Comparison of ENCODE assay signal across 1 cellular context in the genomic region with DNA sequence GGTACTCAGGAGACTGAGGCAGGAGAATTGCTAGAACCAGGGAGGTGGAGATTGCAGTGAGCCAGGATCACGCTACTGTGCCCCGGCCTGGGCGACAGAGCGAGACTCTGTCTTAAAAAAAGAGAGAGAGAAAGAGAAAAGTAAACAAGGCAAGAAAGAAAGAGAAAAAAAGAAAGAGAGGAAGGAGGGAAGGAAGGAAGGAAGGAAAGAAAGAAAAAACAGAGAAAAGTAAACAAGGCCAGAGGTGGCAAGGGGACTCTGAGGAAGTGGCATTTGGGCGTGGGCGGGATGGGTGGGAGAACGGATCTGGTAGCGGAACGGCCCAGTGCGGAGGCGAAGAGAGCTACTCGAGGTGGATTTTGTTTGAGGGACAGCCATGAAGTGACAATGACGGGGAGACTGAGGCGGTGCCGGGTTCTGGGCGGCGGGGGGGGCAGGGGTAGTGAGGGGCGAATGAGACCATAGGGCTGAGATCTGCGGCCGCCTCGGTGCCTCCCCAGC.
TF ChIP-seq lines count a peak whose summit lies in the region.

No MANE protein-coding gene starts in this region.

TF ChIP-seq in K562, 482 proteins besides CTCF, POLR2A, EP300 and RAD21 (continued from another document and continues in another):
- TF ChIP-seq E2F8 (IDR thresholded peaks at IDR 0.05; ENCODE audit: low read depth, partially characterized antibody) (no peak), ZNF282 (CRISPR knock-in tag; IDR thresholded peaks at IDR 0.05) (no peak), IRF1 (CRISPR knock-in tag; IDR thresholded peaks at IDR 0.05; ENCODE audit: borderline replicate concordance) (no peak), ZNF41 (CRISPR knock-in tag; conservative IDR thresholded peaks at IDR 0.05) (no peak), ZNF764 (CRISPR knock-in tag; IDR thresholded peaks at IDR 0.05; ENCODE audit: low read depth) (no peak), ZNF398 (CRISPR knock-in tag; IDR thresholded peaks at IDR 0.05) (no peak), MTA3 (IDR thresholded peaks at IDR 0.05; ENCODE audit: borderline replicate concordance) (no peak), U2AF2 (optimal IDR thresholded peaks at IDR 0.05; ENCODE audit: low read depth, low read length) (no peak), TBL1XR1 (IDR thresholded peaks at IDR 0.05; ENCODE audit: low read length in 2 of 2) (no peak), PYGO2 (tag; IDR thresholded peaks at IDR 0.05) (no peak), BACH1 (tag; IDR thresholded peaks at IDR 0.05) (no peak), STAT6 (CRISPR knock-in tag; IDR thresholded peaks at IDR 0.05) (no peak), FOXA3 (CRISPR knock-in tag; conservative IDR thresholded peaks at IDR 0.05 in 1 of 2, IDR thresholded peaks at IDR 0.05 in 1 of 2) (no peak), ZNF740 (CRISPR knock-in tag; IDR thresholded peaks at IDR 0.05) (no peak), ZNF740 (tag; IDR thresholded peaks at IDR 0.05) (peak in 1 of 2 experiments; percentile 94; a peak in 2 of 4 replicates), POLR2AphosphoS5 (IDR thresholded peaks at IDR 0.05; ENCODE audit: control insufficient read depth, insufficient read depth, low read depth, low read length) (no peak), RHOXF2B (CRISPR knock-in tag; conservative IDR thresholded peaks at IDR 0.05) (no peak), NFATC3 (IDR thresholded peaks at IDR 0.05) (no peak), PHB2 (IDR thresholded peaks at IDR 0.05; ENCODE audit: low read depth) (no peak; the same call in 1 of the 2 replicates), HIVEP1 (CRISPR knock-in tag; IDR thresholded peaks at IDR 0.05) (no peak), MTA2 (IDR thresholded peaks at IDR 0.05; ENCODE audit: low read depth) (peak; percentile 39; the same call in 1 of the 2 replicates), AFF1 (IDR thresholded peaks at IDR 0.05; ENCODE audit: low read depth in 1 of 2, partially characterized antibody in 2 of 2) (peak in 1 of 2 experiments; percentile 36), POLR2B (IDR thresholded peaks at IDR 0.05; ENCODE audit: low read depth, partially characterized antibody) (peak; percentile 24), NR0B1 (IDR thresholded peaks at IDR 0.05; ENCODE audit: partially characterized antibody) (no peak), PRPF4 (IDR thresholded peaks at IDR 0.05; ENCODE audit: insufficient read depth, low read depth, low read length, poor library complexity, severe bottlenecking) (no peak), XRCC5 (IDR thresholded peaks at IDR 0.05; ENCODE audit: low read depth, low read length) (no peak), HNRNPK (IDR thresholded peaks at IDR 0.05; ENCODE audit: low read depth, low read length, poor library complexity, severe bottlenecking) (no peak), RBM39 (optimal IDR thresholded peaks at IDR 0.05; ENCODE audit: low read depth, low read length) (no peak), ARHGAP35 (IDR thresholded peaks at IDR 0.05; ENCODE audit: partially characterized antibody) (peak; percentile 48), RFX7 (CRISPR knock-in tag; IDR thresholded peaks at IDR 0.05) (no peak), NRF1 (conservative IDR thresholded peaks at IDR 0.05 in 1 of 2, IDR thresholded peaks at IDR 0.05 in 1 of 2) (no peak)
- TF ChIP-seq, protein P1, sequence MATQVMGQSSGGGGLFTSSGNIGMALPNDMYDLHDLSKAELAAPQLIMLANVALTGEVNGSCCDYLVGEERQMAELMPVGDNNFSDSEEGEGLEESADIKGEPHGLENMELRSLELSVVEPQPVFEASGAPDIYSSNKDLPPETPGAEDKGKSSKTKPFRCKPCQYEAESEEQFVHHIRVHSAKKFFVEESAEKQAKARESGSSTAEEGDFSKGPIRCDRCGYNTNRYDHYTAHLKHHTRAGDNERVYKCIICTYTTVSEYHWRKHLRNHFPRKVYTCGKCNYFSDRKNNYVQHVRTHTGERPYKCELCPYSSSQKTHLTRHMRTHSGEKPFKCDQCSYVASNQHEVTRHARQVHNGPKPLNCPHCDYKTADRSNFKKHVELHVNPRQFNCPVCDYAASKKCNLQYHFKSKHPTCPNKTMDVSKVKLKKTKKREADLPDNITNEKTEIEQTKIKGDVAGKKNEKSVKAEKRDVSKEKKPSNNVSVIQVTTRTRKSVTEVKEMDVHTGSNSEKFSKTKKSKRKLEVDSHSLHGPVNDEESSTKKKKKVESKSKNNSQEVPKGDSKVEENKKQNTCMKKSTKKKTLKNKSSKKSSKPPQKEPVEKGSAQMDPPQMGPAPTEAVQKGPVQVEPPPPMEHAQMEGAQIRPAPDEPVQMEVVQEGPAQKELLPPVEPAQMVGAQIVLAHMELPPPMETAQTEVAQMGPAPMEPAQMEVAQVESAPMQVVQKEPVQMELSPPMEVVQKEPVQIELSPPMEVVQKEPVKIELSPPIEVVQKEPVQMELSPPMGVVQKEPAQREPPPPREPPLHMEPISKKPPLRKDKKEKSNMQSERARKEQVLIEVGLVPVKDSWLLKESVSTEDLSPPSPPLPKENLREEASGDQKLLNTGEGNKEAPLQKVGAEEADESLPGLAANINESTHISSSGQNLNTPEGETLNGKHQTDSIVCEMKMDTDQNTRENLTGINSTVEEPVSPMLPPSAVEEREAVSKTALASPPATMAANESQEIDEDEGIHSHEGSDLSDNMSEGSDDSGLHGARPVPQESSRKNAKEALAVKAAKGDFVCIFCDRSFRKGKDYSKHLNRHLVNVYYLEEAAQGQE (CRISPR knock-in tag; IDR thresholded peaks at IDR 0.05; ENCODE audit: low read depth) = no peak
- TF ChIP-seq, protein P2, sequence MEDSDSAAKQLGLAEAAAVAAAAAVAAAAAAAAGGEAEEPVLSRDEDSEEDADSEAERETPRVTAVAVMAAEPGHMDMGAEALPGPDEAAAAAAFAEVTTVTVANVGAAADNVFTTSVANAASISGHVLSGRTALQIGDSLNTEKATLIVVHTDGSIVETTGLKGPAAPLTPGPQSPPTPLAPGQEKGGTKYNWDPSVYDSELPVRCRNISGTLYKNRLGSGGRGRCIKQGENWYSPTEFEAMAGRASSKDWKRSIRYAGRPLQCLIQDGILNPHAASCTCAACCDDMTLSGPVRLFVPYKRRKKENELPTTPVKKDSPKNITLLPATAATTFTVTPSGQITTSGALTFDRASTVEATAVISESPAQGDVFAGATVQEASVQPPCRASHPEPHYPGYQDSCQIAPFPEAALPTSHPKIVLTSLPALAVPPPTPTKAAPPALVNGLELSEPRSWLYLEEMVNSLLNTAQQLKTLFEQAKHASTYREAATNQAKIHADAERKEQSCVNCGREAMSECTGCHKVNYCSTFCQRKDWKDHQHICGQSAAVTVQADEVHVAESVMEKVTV (CRISPR knock-in tag; IDR thresholded peaks at IDR 0.05) = no peak
- TF ChIP-seq, protein P3, sequence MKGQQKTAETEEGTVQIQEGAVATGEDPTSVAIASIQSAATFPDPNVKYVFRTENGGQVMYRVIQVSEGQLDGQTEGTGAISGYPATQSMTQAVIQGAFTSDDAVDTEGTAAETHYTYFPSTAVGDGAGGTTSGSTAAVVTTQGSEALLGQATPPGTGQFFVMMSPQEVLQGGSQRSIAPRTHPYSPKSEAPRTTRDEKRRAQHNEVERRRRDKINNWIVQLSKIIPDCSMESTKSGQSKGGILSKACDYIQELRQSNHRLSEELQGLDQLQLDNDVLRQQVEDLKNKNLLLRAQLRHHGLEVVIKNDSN (CRISPR knock-in tag; IDR thresholded peaks at IDR 0.05) = no peak
